27 cellular contexts compared by ENCODE assay signal in the genomic region with DNA sequence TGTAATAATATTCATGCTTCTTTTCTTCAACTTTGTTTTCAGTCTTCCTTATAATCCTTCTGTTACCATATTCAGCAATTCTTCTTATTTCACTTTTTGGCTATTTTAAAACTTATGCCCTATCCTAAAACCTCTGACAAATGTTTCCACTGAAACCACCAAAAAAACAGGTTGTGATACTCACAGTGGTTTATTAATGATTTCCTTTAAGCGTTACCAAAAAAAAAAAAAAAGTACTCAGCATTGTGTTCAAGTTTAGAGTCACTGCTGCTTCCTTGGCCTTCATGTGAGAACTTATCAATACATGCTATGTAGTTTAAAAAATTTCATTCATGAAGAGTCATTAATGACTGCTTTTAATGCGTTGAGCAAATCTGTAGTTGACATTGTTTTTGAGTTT. TPM values are rescaled to one million over a fixed set of nuclear protein-coding genes. Genes with fewer than 3 reads are reported as not detected.
A peak's percentile ranks its signal among the peaks of the same experiment; 100 is the strongest.
DNase-seq lines count a peak whose midpoint lies in the region; ATAC-seq lines count a peak whose summit lies in the region.
"Had no signal": no experiment of that assay in that cellular context is flagged by ENCODE, and none has a peak within 500 bp of the region (broad histone marks: within the 10 kb centered on the region; RNA-seq: fewer than 3 reads in every experiment).

No MANE protein-coding gene starts in this region.

- CTCF ChIA-PET in activated CD4-positive, alpha-beta T cell treated with anti-CD3 and anti-CD28 coated beads for 36 hours (lab: Charles Lee) = no interaction called here

- H3K4me1 Mint-ChIP-seq in activated CD4-positive, alpha-beta T cell treated with anti-CD3 and anti-CD28 coated beads for 36 hours = no peaks in the 10 kb centered on the region
- H3K4me1 Mint-ChIP-seq: CD14-positive monocyte had no signal

- ATAC-seq in GM18511 (IDR thresholded peaks at IDR 0.05; ENCODE audit: unreplicated experiment) = peak; percentile 94
- peak; percentile 83 for ATAC-seq in GM19467 (IDR thresholded peaks at IDR 0.05; ENCODE audit: unreplicated experiment)
- peak; percentile 82 for ATAC-seq in HG02938 (IDR thresholded peaks at IDR 0.05; ENCODE audit: unreplicated experiment)
- ATAC-seq in HG03469 (IDR thresholded peaks at IDR 0.05; ENCODE audit: unreplicated experiment) = peak; percentile 64
- ATAC-seq in activated CD4-positive, alpha-beta T cell treated with anti-CD3 and anti-CD28 coated beads for 36 hours = no peak
- ATAC-seq: activated CD8-positive, alpha-beta T cell treated with anti-CD3 and anti-CD28 coated beads, Interleukin-2, amount 10 ng/mL, durations not matched to agents 7 days and 5 days; activated naive CD4-positive, alpha-beta T cell treated with anti-CD3 and anti-CD28 coated beads, Interleukin-2, amount 50 U/mL, for 72 hours; natural killer cell treated with Interleukin-12 subunit alpha and Interleukin-12 subunit beta and Interleukin-15 and Interleukin-18, amount 100 ng/mL, for 72 hours had no signal

- no peaks in the 10 kb centered on the region for H3K36me3 Mint-ChIP-seq in activated CD4-positive, alpha-beta T cell treated with anti-CD3 and anti-CD28 coated beads for 36 hours (ENCODE audit: low read depth)
- H3K36me3 Mint-ChIP-seq: CD14-positive monocyte; natural killer cell treated with Interleukin-12 subunit alpha and Interleukin-12 subunit beta and Interleukin-15 and Interleukin-18, amount 100 ng/mL, for 72 hours had no signal

- intact Hi-C loops in activated CD4-positive, alpha-beta T cell treated with anti-CD3 and anti-CD28 coated beads for 36 hours (cut with DNase I, micrococcal nuclease) = no loop called here

- H3K9me3 Mint-ChIP-seq in activated CD4-positive, alpha-beta T cell treated with anti-CD3 and anti-CD28 coated beads for 36 hours (ENCODE audit: low read depth) = peaks cover 5% of the 10 kb centered on the region

- no peak overlapping the region for H3K4me3 Mint-ChIP-seq in activated CD4-positive, alpha-beta T cell treated with anti-CD3 and anti-CD28 coated beads for 36 hours
- H3K4me3 Mint-ChIP-seq: activated CD8-positive, alpha-beta T cell treated with anti-CD3 and anti-CD28 coated beads, Interleukin-2, amount 10 ng/mL, durations not matched to agents 7 days and 5 days; CD14-positive monocyte; natural killer cell treated with Interleukin-12 subunit alpha and Interleukin-12 subunit beta and Interleukin-15 and Interleukin-18, amount 100 ng/mL, for 72 hours had no signal

- no peak overlapping the region for H3K27ac Mint-ChIP-seq in activated CD4-positive, alpha-beta T cell treated with anti-CD3 and anti-CD28 coated beads for 36 hours
- H3K27ac Mint-ChIP-seq: activated CD8-positive, alpha-beta T cell treated with anti-CD3 and anti-CD28 coated beads, Interleukin-2, amount 10 ng/mL, durations not matched to agents 7 days and 5 days; activated naive CD4-positive, alpha-beta T cell treated with anti-CD3 and anti-CD28 coated beads, Interleukin-2, amount 50 U/mL, for 72 hours; CD14-positive monocyte; natural killer cell treated with Interleukin-12 subunit alpha and Interleukin-12 subunit beta and Interleukin-15 and Interleukin-18, amount 100 ng/mL, for 72 hours had no signal

- DNase-seq in NCI-H146 (lab: John Stamatoyannopoulos, UW) (no peak), AML-193 (lab: John Stamatoyannopoulos, UW) (no peak), inferior parietal cortex (ENCODE audit: extremely low spot score) (no peak)
- no peak for DNase-seq in activated CD4-positive, alpha-beta T cell treated with anti-CD3 and anti-CD28 coated beads for 36 hours
- DNase-seq: activated CD8-positive, alpha-beta T cell treated with anti-CD3 and anti-CD28 coated beads, Interleukin-2, amount 10 ng/mL, durations not matched to agents 7 days and 5 days; activated T-cell treated with anti-CD3 and anti-CD28 coated beads, Interleukin-2, amount 50 U/mL, for 48 hours; DMS 273 treated with DMSO at 0.1 percent for 48 hours; GDM1; hippocampal formation; Karpas-422; kidney; mesenchymal stem cell; NCI-H1092 treated with DMSO at 0.1 percent for 48 hours; NCI-H526 treated with DMSO at 0.1 percent for 48 hours; SIG-M5; stimulated activated CD4-positive, alpha-beta T cell treated with anti-CD3 and anti-CD28 coated beads, Interleukin-2, amount 100 ng/mL, for 48 hours had no signal

- H3K27me3 Mint-ChIP-seq in activated CD4-positive, alpha-beta T cell treated with anti-CD3 and anti-CD28 coated beads for 36 hours = no peaks in the 10 kb centered on the region
- H3K27me3 Mint-ChIP-seq: natural killer cell treated with Interleukin-12 subunit alpha and Interleukin-12 subunit beta and Interleukin-15 and Interleukin-18, amount 100 ng/mL, for 72 hours had no signal

- POLR2A ChIA-PET in activated CD4-positive, alpha-beta T cell treated with anti-CD3 and anti-CD28 coated beads for 36 hours (lab: Charles Lee) = no interaction called here

RNA-seq across cellular contexts. Expression of a gene that starts 35.4 kb away (rescaled TPM):
- total RNA-seq in activated CD4-positive, alpha-beta T cell treated with anti-CD3 and anti-CD28 coated beads for 36 hours = not detected
- total RNA-seq: A673; activated CD8-positive, alpha-beta T cell treated with anti-CD3 and anti-CD28 coated beads, Interleukin-2, amount 10 ng/mL, durations not matched to agents 7 days and 5 days; activated naive CD4-positive, alpha-beta T cell treated with anti-CD3 and anti-CD28 coated beads, Interleukin-2, amount 50 U/mL, for 72 hours; fibroblast of villous mesenchyme; H4; natural killer cell treated with Interleukin-12 subunit alpha and Interleukin-12 subunit beta and Interleukin-15 and Interleukin-18, amount 100 ng/mL, for 72 hours; T-helper 1 cell treated with Interleukin-12 subunit alpha and Interleukin-12 subunit beta and Interleukin-4 antibody, amounts not matched to agents 30 ng/mL and 1 ng/mL, for 36 hours had no signal
